In the genomic region with DNA sequence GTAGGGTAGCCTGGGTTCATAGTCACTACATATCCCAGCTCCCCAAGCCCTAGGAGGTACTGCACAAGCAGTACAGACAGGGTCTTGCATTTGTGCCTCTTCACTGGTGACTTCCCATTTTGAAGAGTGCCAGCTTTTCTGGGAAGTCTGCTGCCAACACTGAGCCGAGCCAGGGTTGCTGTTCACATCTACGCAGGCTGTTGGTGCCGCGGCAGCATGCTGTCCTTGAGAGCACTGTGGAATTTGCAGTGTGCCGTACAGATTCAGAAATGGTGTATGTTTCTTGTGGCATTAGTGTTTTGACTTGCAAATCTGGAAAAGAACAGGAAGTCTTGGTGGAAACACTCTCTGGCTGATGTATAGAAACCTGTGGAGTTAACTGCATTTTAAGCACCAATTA, we compare ENCODE assay signal across 9 cellular contexts.
DNase-seq lines count a peak whose midpoint lies in the region; ATAC-seq and TF ChIP-seq lines count a peak whose summit lies in the region.
"Had no signal": no experiment of that assay in that cellular context is flagged by ENCODE, and none has a peak within 500 bp of the region (broad histone marks: within the 10 kb centered on the region; RNA-seq: fewer than 3 reads in every experiment).

No MANE protein-coding gene starts in this region.

- 25 to 39% methylated on average over 4 to 5 of the region's 5 CpGs for WGBS in upper lobe of left lung, 2 donors

- CTCF ChIA-PET in activated naive CD4-positive, alpha-beta T cell treated with anti-CD3 and anti-CD28 coated beads for 36 hours (lab: Charles Lee) = interaction anchor here (1.4 kb wide), 1 partner anchor 16 kb away, joined by 6 read pairs; no protein-coding TSS in a partner anchor
- CTCF ChIA-PET in WTC11 (lab: Charles Lee) = no interaction called here

- H3K27me3 ChIP-seq in upper lobe of left lung = no peaks in the 10 kb centered on the region

- H3K36me3 ChIP-seq in upper lobe of left lung = no peaks in the 10 kb centered on the region

- intact Hi-C loops in activated naive CD4-positive, alpha-beta T cell treated with anti-CD3 and anti-CD28 coated beads for 36 hours (cut with micrococcal nuclease) = no loop called here

- peaks cover 27 to 46% (median 35%) of the 10 kb centered on the region in 4 donors for H3K4me1 ChIP-seq in upper lobe of left lung

- POLR2A ChIA-PET in WTC11 (lab: Charles Lee) = interaction anchor here (0.6 kb wide), 1 partner anchor 68 kb away, joined by 3 read pairs; no protein-coding TSS in a partner anchor

- no peak for ATAC-seq in WTC11
- peak; percentile 78 for ATAC-seq in left lobe of liver
- peak; percentile 63 to 72 for ATAC-seq in upper lobe of left lung (ENCODE audit: low FRiP score in 2 of 2)

- no peak for TF ChIP-seq EP300 in upper lobe of left lung (IDR thresholded peaks at IDR 0.05)

- no peak for TF ChIP-seq POLR2A in upper lobe of left lung (IDR thresholded peaks at IDR 0.05)

- TF ChIP-seq CTCF in WTC11 (IDR thresholded peaks at IDR 0.05) (no peak), upper lobe of left lung (IDR thresholded peaks at IDR 0.05) (no peak)

- no peaks in the 10 kb centered on the region for H3K9me3 Mint-ChIP-seq in activated naive CD4-positive, alpha-beta T cell treated with anti-CD3 and anti-CD28 coated beads for 36 hours
- no peaks in the 10 kb centered on the region for H3K9me3 Mint-ChIP-seq in WTC11

- H3K4me1 Mint-ChIP-seq in activated naive CD4-positive, alpha-beta T cell treated with anti-CD3 and anti-CD28 coated beads for 36 hours (ENCODE audit: low read depth) = peaks cover 92% of the 10 kb centered on the region
- peaks cover 97% of the 10 kb centered on the region for H3K4me1 Mint-ChIP-seq in WTC11

- H3K27ac Mint-ChIP-seq in activated naive CD4-positive, alpha-beta T cell treated with anti-CD3 and anti-CD28 coated beads for 36 hours = peak overlapping the region; percentile 15
- peak overlapping the region; percentile 32; the same call in 1 of the 2 replicates for H3K27ac Mint-ChIP-seq in WTC11

- peaks cover 5% of the 10 kb centered on the region for H3K36me3 Mint-ChIP-seq in activated naive CD4-positive, alpha-beta T cell treated with anti-CD3 and anti-CD28 coated beads for 36 hours (ENCODE audit: low read depth)
- H3K36me3 Mint-ChIP-seq in WTC11 = no peaks in the 10 kb centered on the region

- H3K9me3 ChIP-seq in upper lobe of left lung = no peaks in the 10 kb centered on the region

- no peak overlapping the region for H3K4me3 Mint-ChIP-seq in activated naive CD4-positive, alpha-beta T cell treated with anti-CD3 and anti-CD28 coated beads for 36 hours
- no peak overlapping the region for H3K4me3 Mint-ChIP-seq in WTC11

- no peaks in the 10 kb centered on the region for H3K27me3 Mint-ChIP-seq in activated naive CD4-positive, alpha-beta T cell treated with anti-CD3 and anti-CD28 coated beads for 36 hours (ENCODE audit: low read depth)
- no peaks in the 10 kb centered on the region for H3K27me3 Mint-ChIP-seq in WTC11 (ENCODE audit: low read depth)

- H3K27ac ChIP-seq in upper lobe of left lung = no peak overlapping the region

- H3K4me3 ChIP-seq in upper lobe of left lung = no peak overlapping the region

- no peak for DNase-seq in activated naive CD4-positive, alpha-beta T cell treated with anti-CD3 and anti-CD28 coated beads for 36 hours
- DNase-seq in activated naive CD4-positive, alpha-beta T cell (lab: John Stamatoyannopoulos, UW) = no peak
- DNase-seq in WTC11 (ENCODE audit: low spot score) = no peak
- no peak for DNase-seq in left lobe of liver (ENCODE audit: low spot score)
- DNase-seq in upper lobe of left lung = peak in 1 of 2 donors; percentile 70
- no peak for DNase-seq in HuH-7 (ENCODE audit: low spot score)
- no peak for DNase-seq in SIG-M5 (lab: John Stamatoyannopoulos, UW)
- DNase-seq in AG08396 (ENCODE audit: low spot score) = no peak
- DNase-seq: mesendoderm had no signal

TF ChIP-seq in WTC11, 78 proteins besides CTCF, POLR2A, EP300 and RAD21:
- TF ChIP-seq SMAD3 (CRISPR knock-in tag; IDR thresholded peaks at IDR 0.05; ENCODE audit: borderline replicate concordance) (no peak), NFATC4 (CRISPR knock-in tag; IDR thresholded peaks at IDR 0.05) (no peak), ELF4 (CRISPR knock-in tag; IDR thresholded peaks at IDR 0.05; ENCODE audit: low read depth) (no peak), ZNF219 (CRISPR knock-in tag; IDR thresholded peaks at IDR 0.05; ENCODE audit: borderline replicate concordance) (no peak)
- TF ChIP-seq, protein P1, sequence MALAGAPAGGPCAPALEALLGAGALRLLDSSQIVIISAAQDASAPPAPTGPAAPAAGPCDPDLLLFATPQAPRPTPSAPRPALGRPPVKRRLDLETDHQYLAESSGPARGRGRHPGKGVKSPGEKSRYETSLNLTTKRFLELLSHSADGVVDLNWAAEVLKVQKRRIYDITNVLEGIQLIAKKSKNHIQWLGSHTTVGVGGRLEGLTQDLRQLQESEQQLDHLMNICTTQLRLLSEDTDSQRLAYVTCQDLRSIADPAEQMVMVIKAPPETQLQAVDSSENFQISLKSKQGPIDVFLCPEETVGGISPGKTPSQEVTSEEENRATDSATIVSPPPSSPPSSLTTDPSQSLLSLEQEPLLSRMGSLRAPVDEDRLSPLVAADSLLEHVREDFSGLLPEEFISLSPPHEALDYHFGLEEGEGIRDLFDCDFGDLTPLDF (CRISPR knock-in tag; IDR thresholded peaks at IDR 0.05) = no peak
- TF ChIP-seq, protein P2, sequence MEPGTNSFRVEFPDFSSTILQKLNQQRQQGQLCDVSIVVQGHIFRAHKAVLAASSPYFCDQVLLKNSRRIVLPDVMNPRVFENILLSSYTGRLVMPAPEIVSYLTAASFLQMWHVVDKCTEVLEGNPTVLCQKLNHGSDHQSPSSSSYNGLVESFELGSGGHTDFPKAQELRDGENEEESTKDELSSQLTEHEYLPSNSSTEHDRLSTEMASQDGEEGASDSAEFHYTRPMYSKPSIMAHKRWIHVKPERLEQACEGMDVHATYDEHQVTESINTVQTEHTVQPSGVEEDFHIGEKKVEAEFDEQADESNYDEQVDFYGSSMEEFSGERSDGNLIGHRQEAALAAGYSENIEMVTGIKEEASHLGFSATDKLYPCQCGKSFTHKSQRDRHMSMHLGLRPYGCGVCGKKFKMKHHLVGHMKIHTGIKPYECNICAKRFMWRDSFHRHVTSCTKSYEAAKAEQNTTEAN (CRISPR knock-in tag; IDR thresholded peaks at IDR 0.05) = no peak
